1 cellular context compared by ENCODE assay signal in the genomic region with DNA sequence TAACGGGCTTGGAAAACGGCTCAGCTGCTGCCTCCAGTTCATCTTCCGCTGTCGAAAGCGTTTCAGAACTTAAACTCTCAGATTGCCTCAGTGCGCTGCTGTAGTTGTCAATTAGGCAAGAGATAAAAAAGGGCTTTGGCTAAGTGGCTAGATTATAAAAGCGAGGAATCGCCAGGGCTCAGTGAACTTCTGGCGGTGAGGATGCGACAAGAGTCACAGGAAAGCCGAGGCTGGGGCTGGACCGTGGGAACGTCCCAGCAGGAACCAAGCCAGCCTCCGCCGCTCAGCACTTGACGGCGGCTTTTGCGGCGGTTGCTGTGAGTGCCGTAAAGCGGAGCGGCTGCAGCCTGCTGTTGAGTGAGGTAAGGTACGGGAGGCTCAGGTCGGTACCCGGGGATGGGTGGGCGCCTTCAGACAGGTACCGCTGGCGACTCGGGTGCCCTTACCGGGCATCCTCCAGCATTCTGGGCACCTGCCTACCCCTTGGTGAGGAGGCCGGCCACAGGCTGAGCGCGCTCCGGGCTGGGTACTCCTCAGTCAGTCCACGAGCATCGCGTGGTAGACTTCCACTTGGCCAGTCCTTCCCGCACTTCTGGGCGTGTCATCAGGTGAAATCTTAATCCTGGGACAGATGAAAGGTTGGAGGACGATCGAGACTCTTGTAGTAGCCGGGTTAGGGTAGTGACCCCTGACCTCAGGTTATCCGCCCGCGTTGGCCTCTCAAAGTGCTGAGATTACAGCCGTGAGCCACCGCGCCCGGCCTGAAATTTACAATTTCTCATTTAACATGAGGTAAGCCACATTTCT.
TF ChIP-seq lines count a peak whose summit lies in the region.

A gene (plus strand): TSS at position 328 of the 807 bp plus-strand sequence. CDS start 16,902 bp downstream, outside the sequence.

TF ChIP-seq in GM23338, 12 proteins besides CTCF, POLR2A, EP300 and RAD21 (continued from another document):
- TF ChIP-seq, protein P1, sequence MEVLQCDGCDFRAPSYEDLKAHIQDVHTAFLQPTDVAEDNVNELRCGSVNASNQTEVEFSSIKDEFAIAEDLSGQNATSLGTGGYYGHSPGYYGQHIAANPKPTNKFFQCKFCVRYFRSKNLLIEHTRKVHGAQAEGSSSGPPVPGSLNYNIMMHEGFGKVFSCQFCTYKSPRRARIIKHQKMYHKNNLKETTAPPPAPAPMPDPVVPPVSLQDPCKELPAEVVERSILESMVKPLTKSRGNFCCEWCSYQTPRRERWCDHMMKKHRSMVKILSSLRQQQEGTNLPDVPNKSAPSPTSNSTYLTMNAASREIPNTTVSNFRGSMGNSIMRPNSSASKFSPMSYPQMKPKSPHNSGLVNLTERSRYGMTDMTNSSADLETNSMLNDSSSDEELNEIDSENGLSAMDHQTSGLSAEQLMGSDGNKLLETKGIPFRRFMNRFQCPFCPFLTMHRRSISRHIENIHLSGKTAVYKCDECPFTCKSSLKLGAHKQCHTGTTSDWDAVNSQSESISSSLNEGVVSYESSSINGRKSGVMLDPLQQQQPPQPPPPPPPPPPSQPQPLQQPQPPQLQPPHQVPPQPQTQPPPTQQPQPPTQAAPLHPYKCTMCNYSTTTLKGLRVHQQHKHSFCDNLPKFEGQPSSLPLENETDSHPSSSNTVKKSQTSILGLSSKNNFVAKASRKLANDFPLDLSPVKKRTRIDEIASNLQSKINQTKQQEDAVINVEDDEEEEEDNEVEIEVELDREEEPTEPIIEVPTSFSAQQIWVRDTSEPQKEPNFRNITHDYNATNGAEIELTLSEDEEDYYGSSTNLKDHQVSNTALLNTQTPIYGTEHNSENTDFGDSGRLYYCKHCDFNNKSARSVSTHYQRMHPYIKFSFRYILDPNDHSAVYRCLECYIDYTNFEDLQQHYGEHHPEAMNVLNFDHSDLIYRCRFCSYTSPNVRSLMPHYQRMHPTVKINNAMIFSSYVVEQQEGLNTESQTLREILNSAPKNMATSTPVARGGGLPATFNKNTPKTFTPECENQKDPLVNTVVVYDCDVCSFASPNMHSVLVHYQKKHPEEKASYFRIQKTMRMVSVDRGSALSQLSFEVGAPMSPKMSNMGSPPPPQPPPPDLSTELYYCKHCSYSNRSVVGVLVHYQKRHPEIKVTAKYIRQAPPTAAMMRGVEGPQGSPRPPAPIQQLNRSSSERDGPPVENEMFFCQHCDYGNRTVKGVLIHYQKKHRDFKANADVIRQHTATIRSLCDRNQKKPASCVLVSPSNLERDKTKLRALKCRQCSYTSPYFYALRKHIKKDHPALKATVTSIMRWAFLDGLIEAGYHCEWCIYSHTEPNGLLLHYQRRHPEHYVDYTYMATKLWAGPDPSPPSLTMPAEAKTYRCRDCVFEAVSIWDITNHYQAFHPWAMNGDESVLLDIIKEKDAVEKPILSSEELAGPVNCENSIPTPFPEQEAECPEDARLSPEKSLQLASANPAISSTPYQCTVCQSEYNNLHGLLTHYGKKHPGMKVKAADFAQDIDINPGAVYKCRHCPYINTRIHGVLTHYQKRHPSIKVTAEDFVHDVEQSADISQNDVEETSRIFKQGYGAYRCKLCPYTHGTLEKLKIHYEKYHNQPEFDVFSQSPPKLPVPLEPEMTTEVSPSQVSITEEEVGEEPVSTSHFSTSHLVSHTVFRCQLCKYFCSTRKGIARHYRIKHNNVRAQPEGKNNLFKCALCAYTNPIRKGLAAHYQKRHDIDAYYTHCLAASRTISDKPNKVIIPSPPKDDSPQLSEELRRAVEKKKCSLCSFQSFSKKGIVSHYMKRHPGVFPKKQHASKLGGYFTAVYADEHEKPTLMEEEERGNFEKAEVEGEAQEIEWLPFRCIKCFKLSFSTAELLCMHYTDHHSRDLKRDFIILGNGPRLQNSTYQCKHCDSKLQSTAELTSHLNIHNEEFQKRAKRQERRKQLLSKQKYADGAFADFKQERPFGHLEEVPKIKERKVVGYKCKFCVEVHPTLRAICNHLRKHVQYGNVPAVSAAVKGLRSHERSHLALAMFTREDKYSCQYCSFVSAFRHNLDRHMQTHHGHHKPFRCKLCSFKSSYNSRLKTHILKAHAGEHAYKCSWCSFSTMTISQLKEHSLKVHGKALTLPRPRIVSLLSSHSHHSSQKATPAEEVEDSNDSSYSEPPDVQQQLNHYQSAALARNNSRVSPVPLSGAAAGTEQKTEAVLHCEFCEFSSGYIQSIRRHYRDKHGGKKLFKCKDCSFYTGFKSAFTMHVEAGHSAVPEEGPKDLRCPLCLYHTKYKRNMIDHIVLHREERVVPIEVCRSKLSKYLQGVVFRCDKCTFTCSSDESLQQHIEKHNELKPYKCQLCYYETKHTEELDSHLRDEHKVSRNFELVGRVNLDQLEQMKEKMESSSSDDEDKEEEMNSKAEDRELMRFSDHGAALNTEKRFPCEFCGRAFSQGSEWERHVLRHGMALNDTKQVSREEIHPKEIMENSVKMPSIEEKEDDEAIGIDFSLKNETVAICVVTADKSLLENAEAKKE (CRISPR knock-in tag; IDR thresholded peaks at IDR 0.05): no peak
- TF ChIP-seq EZH2 (IDR thresholded peaks at IDR 0.05; ENCODE audit: low read depth, unreplicated experiment): no peak
